In the genomic region with DNA sequence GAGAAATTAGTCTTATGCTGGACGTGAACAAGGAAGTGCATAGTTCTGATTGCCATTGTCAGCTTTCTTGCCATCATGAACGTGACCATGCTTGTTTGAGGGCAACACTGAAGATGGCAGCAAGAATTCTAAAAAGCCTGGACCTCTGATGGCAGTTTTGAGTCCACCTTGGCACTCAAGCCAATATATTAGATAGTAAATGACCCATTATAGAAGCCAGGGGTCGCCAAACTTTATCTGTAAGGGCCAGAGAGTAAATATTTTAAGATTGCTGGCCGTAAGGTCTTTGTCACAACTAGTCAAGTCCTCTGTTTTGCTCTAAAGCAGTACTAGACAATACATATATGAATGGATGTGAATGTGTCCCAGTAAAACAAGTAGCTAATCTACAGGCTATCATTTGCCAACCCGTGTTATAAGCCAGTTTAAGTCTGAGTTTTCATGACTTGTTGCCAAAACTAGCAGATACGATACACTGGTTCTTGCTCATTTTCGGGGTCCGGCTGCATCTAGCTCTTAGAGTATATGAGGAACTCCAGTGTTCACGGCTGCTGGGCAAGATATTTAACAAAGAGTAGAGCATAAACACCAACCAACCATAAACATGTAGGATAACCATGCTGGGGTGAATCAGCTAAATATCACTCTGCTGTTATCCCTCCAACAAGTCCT, we compare ENCODE assay signal across 2 cellular contexts.
TF ChIP-seq lines count a peak whose summit lies in the region.

No MANE protein-coding gene starts in this region.

TF ChIP-seq in HCT116, 20 proteins besides CTCF, POLR2A, EP300 and RAD21 (continued from another document):
- TF ChIP-seq, protein P1, sequence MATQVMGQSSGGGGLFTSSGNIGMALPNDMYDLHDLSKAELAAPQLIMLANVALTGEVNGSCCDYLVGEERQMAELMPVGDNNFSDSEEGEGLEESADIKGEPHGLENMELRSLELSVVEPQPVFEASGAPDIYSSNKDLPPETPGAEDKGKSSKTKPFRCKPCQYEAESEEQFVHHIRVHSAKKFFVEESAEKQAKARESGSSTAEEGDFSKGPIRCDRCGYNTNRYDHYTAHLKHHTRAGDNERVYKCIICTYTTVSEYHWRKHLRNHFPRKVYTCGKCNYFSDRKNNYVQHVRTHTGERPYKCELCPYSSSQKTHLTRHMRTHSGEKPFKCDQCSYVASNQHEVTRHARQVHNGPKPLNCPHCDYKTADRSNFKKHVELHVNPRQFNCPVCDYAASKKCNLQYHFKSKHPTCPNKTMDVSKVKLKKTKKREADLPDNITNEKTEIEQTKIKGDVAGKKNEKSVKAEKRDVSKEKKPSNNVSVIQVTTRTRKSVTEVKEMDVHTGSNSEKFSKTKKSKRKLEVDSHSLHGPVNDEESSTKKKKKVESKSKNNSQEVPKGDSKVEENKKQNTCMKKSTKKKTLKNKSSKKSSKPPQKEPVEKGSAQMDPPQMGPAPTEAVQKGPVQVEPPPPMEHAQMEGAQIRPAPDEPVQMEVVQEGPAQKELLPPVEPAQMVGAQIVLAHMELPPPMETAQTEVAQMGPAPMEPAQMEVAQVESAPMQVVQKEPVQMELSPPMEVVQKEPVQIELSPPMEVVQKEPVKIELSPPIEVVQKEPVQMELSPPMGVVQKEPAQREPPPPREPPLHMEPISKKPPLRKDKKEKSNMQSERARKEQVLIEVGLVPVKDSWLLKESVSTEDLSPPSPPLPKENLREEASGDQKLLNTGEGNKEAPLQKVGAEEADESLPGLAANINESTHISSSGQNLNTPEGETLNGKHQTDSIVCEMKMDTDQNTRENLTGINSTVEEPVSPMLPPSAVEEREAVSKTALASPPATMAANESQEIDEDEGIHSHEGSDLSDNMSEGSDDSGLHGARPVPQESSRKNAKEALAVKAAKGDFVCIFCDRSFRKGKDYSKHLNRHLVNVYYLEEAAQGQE (IDR thresholded peaks at IDR 0.05; ENCODE audit: low read depth) = no peak
- TF ChIP-seq CEBPB (IDR thresholded peaks at IDR 0.05; ENCODE audit: low read depth) = no peak
- TF ChIP-seq JUND (IDR thresholded peaks at IDR 0.05) = no peak
- no peak for TF ChIP-seq SIN3A (IDR thresholded peaks at IDR 0.05; ENCODE audit: low read depth)
- TF ChIP-seq, protein P2, sequence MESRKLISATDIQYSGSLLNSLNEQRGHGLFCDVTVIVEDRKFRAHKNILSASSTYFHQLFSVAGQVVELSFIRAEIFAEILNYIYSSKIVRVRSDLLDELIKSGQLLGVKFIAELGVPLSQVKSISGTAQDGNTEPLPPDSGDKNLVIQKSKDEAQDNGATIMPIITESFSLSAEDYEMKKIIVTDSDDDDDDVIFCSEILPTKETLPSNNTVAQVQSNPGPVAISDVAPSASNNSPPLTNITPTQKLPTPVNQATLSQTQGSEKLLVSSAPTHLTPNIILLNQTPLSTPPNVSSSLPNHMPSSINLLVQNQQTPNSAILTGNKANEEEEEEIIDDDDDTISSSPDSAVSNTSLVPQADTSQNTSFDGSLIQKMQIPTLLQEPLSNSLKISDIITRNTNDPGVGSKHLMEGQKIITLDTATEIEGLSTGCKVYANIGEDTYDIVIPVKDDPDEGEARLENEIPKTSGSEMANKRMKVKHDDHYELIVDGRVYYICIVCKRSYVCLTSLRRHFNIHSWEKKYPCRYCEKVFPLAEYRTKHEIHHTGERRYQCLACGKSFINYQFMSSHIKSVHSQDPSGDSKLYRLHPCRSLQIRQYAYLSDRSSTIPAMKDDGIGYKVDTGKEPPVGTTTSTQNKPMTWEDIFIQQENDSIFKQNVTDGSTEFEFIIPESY (IDR thresholded peaks at IDR 0.05; ENCODE audit: extremely low read depth, insufficient replicate concordance, low read length) = no peak
- TF ChIP-seq EGR1 (IDR thresholded peaks at IDR 0.05; ENCODE audit: low read depth) = no peak
- no peak for TF ChIP-seq TCF7L2 (IDR thresholded peaks at IDR 0.05; ENCODE audit: borderline replicate concordance, extremely low read depth, insufficient read depth, insufficient read length)
- no peak for TF ChIP-seq EZH2 (IDR thresholded peaks at IDR 0.05)
- no peak for TF ChIP-seq POLR2AphosphoS5 (IDR thresholded peaks at IDR 0.05; ENCODE audit: low read depth, low read length)
- no peak for TF ChIP-seq SRF (IDR thresholded peaks at IDR 0.05; ENCODE audit: low read depth)
- TF ChIP-seq, protein P3, sequence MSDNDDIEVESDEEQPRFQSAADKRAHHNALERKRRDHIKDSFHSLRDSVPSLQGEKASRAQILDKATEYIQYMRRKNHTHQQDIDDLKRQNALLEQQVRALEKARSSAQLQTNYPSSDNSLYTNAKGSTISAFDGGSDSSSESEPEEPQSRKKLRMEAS (IDR thresholded peaks at IDR 0.05) = no peak
- TF ChIP-seq CBX3 (IDR thresholded peaks at IDR 0.05; ENCODE audit: low read depth) = no peak
- TF ChIP-seq ZFX (IDR thresholded peaks at IDR 0.05) = no peak
- no peak for TF ChIP-seq ELF1 (IDR thresholded peaks at IDR 0.05; ENCODE audit: borderline replicate concordance, low read depth)
TF ChIP-seq in HCT116: peak in this region for 0.

TF ChIP-seq in WTC11, 78 proteins besides CTCF, POLR2A, EP300 and RAD21:
- TF ChIP-seq, protein P4, sequence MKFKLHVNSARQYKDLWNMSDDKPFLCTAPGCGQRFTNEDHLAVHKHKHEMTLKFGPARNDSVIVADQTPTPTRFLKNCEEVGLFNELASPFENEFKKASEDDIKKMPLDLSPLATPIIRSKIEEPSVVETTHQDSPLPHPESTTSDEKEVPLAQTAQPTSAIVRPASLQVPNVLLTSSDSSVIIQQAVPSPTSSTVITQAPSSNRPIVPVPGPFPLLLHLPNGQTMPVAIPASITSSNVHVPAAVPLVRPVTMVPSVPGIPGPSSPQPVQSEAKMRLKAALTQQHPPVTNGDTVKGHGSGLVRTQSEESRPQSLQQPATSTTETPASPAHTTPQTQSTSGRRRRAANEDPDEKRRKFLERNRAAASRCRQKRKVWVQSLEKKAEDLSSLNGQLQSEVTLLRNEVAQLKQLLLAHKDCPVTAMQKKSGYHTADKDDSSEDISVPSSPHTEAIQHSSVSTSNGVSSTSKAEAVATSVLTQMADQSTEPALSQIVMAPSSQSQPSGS (CRISPR knock-in tag; IDR thresholded peaks at IDR 0.05; ENCODE audit: borderline replicate concordance, low read depth) = no peak
